Comparison of ENCODE assay signal across 8 cellular contexts in the genomic region with DNA sequence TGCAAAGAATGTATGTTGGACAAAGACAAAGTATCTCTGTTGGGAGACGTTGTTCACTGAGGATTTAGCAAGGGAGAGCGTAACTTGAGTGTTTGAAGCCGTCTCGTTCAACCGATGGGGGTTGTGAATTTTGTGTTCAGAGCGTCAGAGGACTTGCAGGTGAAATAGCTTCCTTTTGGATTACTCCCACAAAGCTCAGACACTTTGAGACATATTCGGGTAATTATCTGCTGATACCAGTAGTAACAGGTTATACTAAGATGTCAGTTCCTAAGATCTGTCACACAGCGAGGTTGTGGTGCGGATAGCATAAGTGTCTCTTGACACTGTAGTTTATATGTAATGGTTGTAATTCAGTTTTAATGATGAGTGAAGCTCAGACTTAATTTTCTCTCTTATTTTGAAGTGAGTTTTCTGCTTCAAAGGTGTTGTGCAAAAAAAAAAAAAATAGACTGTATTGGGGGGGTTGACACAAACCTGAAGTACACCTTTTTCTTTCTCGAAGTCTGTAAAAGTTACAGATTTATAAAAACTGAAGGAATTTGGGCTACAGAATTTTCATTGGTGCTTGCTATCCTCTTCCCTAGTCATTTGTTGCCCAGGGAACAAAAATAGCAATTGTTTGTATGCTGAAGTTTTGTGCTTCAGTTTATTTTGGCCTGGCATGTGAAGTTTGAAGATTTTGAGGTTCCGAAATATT. TPM values are rescaled to one million over a fixed set of nuclear protein-coding genes. Genes with fewer than 3 reads are reported as not detected.
DNase-seq lines count a peak whose midpoint lies in the region; ATAC-seq and TF ChIP-seq lines count a peak whose summit lies in the region.

No MANE protein-coding gene starts in this region.

- DNase-seq in AG04450 (ENCODE audit: low read depth, low spot score) (no peak), H9 (no peak), stomach (no peak), islet precursor cell (no peak), NCI-H446 (lab: John Stamatoyannopoulos, UW) (no peak)
- no peak for DNase-seq in activated naive CD8-positive, alpha-beta T cell treated with anti-CD3 and anti-CD28 coated beads, Interleukin-2, amount 50 U/mL, for 24 hours

- no peak overlapping the region for H3K23ac ChIP-seq in H9 (ENCODE audit: insufficient read length, low read depth, low read length)

- H3K4me2 ChIP-seq in H9 (ENCODE audit: insufficient read depth, insufficient read length, low read length): peak overlapping the region; percentile 1

- peak overlapping the region; percentile 62 to 80 for H3K4me3 Mint-ChIP-seq in H9
- peak overlapping the region; percentile 95 for H3K4me3 Mint-ChIP-seq in activated naive CD8-positive, alpha-beta T cell treated with anti-CD3 and anti-CD28 coated beads, Interleukin-2, amount 50 U/mL, for 24 hours

- H3K79me1 ChIP-seq in H9 (ENCODE audit: insufficient read depth, low read depth, low read length, poor library complexity, severe bottlenecking): no peaks in the 10 kb centered on the region

- POLR2A ChIA-PET in AG04450 (lab: Yijun Ruan, JAX): interaction anchor here (1.4 kb wide), 1 partner anchor 17 kb away, joined by 3 read pairs; no protein-coding TSS in a partner anchor

- H3K27me3 ChIP-seq in AG04450 (ENCODE audit: control insufficient read depth, insufficient read depth, low read length) (no peaks in the 10 kb centered on the region), H9 (ENCODE audit: insufficient read depth, low read length) (peaks cover 31% of the 10 kb centered on the region), iPS-20b (ENCODE audit: insufficient read depth, low read length) (peaks cover 65% of the 10 kb centered on the region), stomach (no peaks in the 10 kb centered on the region)

- H2AK5ac ChIP-seq in H9 (ENCODE audit: insufficient read length, low read length): no peak overlapping the region

- H3K27ac Mint-ChIP-seq in H9: peak overlapping the region in 1 of 3 experiments; percentile 90; a peak in 1 of 7 replicates
- H3K27ac Mint-ChIP-seq in activated naive CD8-positive, alpha-beta T cell treated with anti-CD3 and anti-CD28 coated beads, Interleukin-2, amount 50 U/mL, for 24 hours: peak overlapping the region; percentile 89

- no peak overlapping the region for H4K91ac ChIP-seq in H9 (ENCODE audit: insufficient read length, low read depth, low read length)

- no peaks in the 10 kb centered on the region for H3K4me1 ChIP-seq in H9 (ENCODE audit: insufficient read depth, low read length)
- no peaks in the 10 kb centered on the region for H3K4me1 ChIP-seq in iPS-20b (ENCODE audit: insufficient read depth, low read length)
- H3K4me1 ChIP-seq in stomach: peaks cover 53 to 72% (median 63%) of the 10 kb centered on the region in 4 donors

- H3K79me2 ChIP-seq in H9 (ENCODE audit: insufficient read depth, low read length): no peaks in the 10 kb centered on the region

- peaks cover 6% of the 10 kb centered on the region for H3K23me2 ChIP-seq in H9 (ENCODE audit: insufficient read length, low read depth, low read length, poor library complexity, severe bottlenecking)

- H3K36me3 ChIP-seq in iPS-20b (ENCODE audit: insufficient read depth, low read depth, low read length): no peaks in the 10 kb centered on the region
- H3K36me3 ChIP-seq in stomach: no peaks in the 10 kb centered on the region

- H3K4me3 ChIP-seq in AG04450 (ENCODE audit: low read depth, low read length) (peak overlapping the region; percentile 93), iPS-20b (ENCODE audit: low read length) (peak overlapping the region; percentile 87), stomach (peak overlapping the region; percentile 78 to 99 (median 86))

- no peak for TF ChIP-seq POLR2A in stomach (IDR thresholded peaks at IDR 0.05)

- WGBS in H9 (ENCODE audit: extremely low coverage, insufficient read length, low lambda C conversion rate): no CpG with 5 or more reads among the region's 11 CpGs
- 5 to 9% (median 6%) methylated on average over 11 of the region's 11 CpGs for WGBS in stomach, 5 donors

- no peak for ATAC-seq in activated naive CD8-positive, alpha-beta T cell treated with anti-CD3 and anti-CD28 coated beads, Interleukin-2, amount 50 U/mL, for 24 hours
- ATAC-seq in GM19035 (IDR thresholded peaks at IDR 0.05; ENCODE audit: unreplicated experiment): no peak

- no peak overlapping the region for H3K14ac ChIP-seq in H9 (ENCODE audit: insufficient read depth, low read length)

- no peak overlapping the region for H2AFZ ChIP-seq in H9 (ENCODE audit: low read length)

- H3K36me3 Mint-ChIP-seq in H9 (ENCODE audit: insufficient read depth in 1 of 3, low read depth in 3 of 3): peaks cover 0 to 8% (median 3%) of the 10 kb centered on the region in 3 experiments; a peak in 4 of 7 replicates
- H3K36me3 Mint-ChIP-seq in activated naive CD8-positive, alpha-beta T cell treated with anti-CD3 and anti-CD28 coated beads, Interleukin-2, amount 50 U/mL, for 24 hours (ENCODE audit: low read depth): peaks cover 28% of the 10 kb centered on the region

- H4K8ac ChIP-seq in H9 (replicated peaks; ENCODE audit: insufficient read length, low read depth, low read length): no peak overlapping the region

- H3K9ac ChIP-seq in H9 (ENCODE audit: extremely low read depth, insufficient read length, low read length): no peak overlapping the region
- peak overlapping the region; percentile 46; the same call in 1 of the 2 replicates for H3K9ac ChIP-seq in iPS-20b (ENCODE audit: low read depth, low read length)

- H3K9me3 ChIP-seq in AG04450 (ENCODE audit: control insufficient read depth, insufficient read depth, low read length): peaks cover 5% of the 10 kb centered on the region
- no peaks in the 10 kb centered on the region for H3K9me3 ChIP-seq in H9 (ENCODE audit: control insufficient read depth, low read depth, low read length)
- no peaks in the 10 kb centered on the region for H3K9me3 ChIP-seq in iPS-20b (ENCODE audit: insufficient read depth, low read depth, low read length)
- H3K9me3 ChIP-seq in stomach: no peaks in the 10 kb centered on the region

- no peak for TF ChIP-seq EP300 in stomach (IDR thresholded peaks at IDR 0.05)

- no peak overlapping the region for H3T11ph ChIP-seq in H9 (ENCODE audit: low read length)

- no peak overlapping the region for H2BK5ac ChIP-seq in H9 (ENCODE audit: insufficient read length, low read length)

- intact Hi-C loops in stomach (cut with DNase I; ENCODE audit: low total_unique reads): no loop called here

- H3K27ac ChIP-seq in AG04450 (ENCODE audit: low read depth, low read length) (peak overlapping the region; percentile 86), H9 (ENCODE audit: insufficient read length, low read depth, low read length) (no peak overlapping the region), iPS-20b (ENCODE audit: low read length) (no peak overlapping the region), stomach (peak overlapping the region; percentile 96 to 99 (median 97))

- no peak overlapping the region for H2BK120ac ChIP-seq in H9 (ENCODE audit: low read depth, low read length, poor library complexity, severe bottlenecking)

- H2BK15ac ChIP-seq in H9 (ENCODE audit: low read depth, low read length): no peak overlapping the region

- H2BK12ac ChIP-seq in H9 (ENCODE audit: insufficient read length, low read depth, low read length): no peak overlapping the region

- peaks cover 86% of the 10 kb centered on the region for H3K27me3 Mint-ChIP-seq in H9 (ENCODE audit: low read depth)
- H3K27me3 Mint-ChIP-seq in activated naive CD8-positive, alpha-beta T cell treated with anti-CD3 and anti-CD28 coated beads, Interleukin-2, amount 50 U/mL, for 24 hours: peaks cover 1% of the 10 kb centered on the region

- H2BK20ac ChIP-seq in H9 (ENCODE audit: low read depth, low read length, poor library complexity, severe bottlenecking): no peak overlapping the region

- no peak overlapping the region for H3K4ac ChIP-seq in H9 (ENCODE audit: low read depth, low read length)

- H3K18ac ChIP-seq in H9 (ENCODE audit: insufficient read length, low read depth, low read length): no peak overlapping the region

- no peak overlapping the region for H4K5ac ChIP-seq in H9 (ENCODE audit: insufficient read length, low read depth, low read length)

- H3K4me1 Mint-ChIP-seq in H9: peaks cover 12 to 15% of the 10 kb centered on the region in 2 experiments
- peaks cover 74% of the 10 kb centered on the region for H3K4me1 Mint-ChIP-seq in activated naive CD8-positive, alpha-beta T cell treated with anti-CD3 and anti-CD28 coated beads, Interleukin-2, amount 50 U/mL, for 24 hours

- CTCF ChIA-PET in AG04450 (lab: Charles Lee): interaction anchor here (0.5 to 0.6 kb wide), 2 partner anchors 91 to 203 kb away, joined by 3 to 5 read pairs; no protein-coding TSS in a partner anchor

- TF ChIP-seq CTCF in AG04450 (IDR thresholded peaks at IDR 0.05; ENCODE audit: low read depth, low read length): no peak
- TF ChIP-seq CTCF in H9 (conservative IDR thresholded peaks at IDR 0.05): no peak
- no peak for TF ChIP-seq CTCF in stomach (IDR thresholded peaks at IDR 0.05)

- no peaks in the 10 kb centered on the region for H4K20me1 ChIP-seq in H9 (ENCODE audit: control insufficient read depth, insufficient read depth, insufficient read length)

- H3K9me3 Mint-ChIP-seq in H9: no peaks in the 10 kb centered on the region; a peak in 1 of 5 replicates
- no peaks in the 10 kb centered on the region for H3K9me3 Mint-ChIP-seq in activated naive CD8-positive, alpha-beta T cell treated with anti-CD3 and anti-CD28 coated beads, Interleukin-2, amount 50 U/mL, for 24 hours

- no peak overlapping the region for H3K56ac ChIP-seq in H9 (ENCODE audit: insufficient read length, low read depth, low read length)

RNA-seq across cellular contexts. Expression of gene ASXL1, which starts 1.7 kb away (rescaled TPM):
- polyA plus RNA-seq in AG04450 (2011; rRNA removed) (28.9 and 31.7 TPM in 2 replicates), stomach (10 to 100 TPM in 1 of 3 donors, 1 to 10 TPM in 2; 9.0 to 14.2 (median 9.7) TPM)
- polyA minus RNA-seq in AG04450 (2011; rRNA and poly(A)+ RNA removed): 84.6 and 112 TPM in 2 replicates
- total RNA-seq in H9 (2021) (35.0 and 39.5 TPM in 2 replicates), stomach (100 to 1,000 TPM in 2 of 5 donors, 10 to 100 TPM in 3; 50.4 to 185 (median 75.5) TPM)

Comparison
In these comparisons a context has a peak if more than half of its experiments do, and no peak if none do; other contexts are left out.
1. H3K27ac ChIP-seq: peak in AG04450 (single experiment) and stomach (5 of 5); none in H9 (single experiment) and iPS-20b (single experiment).
2. Peak in every context shown above with its lines, with median percentiles within 50 percentile points of each other: H3K4me3 ChIP-seq.